In genomic region chr3:149767720-149768119, GRCh38 we compare ENCODE assay signal across 26 cellular contexts. TPM values are rescaled to one million over a fixed set of nuclear protein-coding genes. Genes with fewer than 3 reads are reported as not detected.
"Had no signal": no experiment of that assay in that cellular context is flagged by ENCODE, and none has a peak within 500 bp of the region (broad histone marks: within the 10 kb centered on the region; RNA-seq: fewer than 3 reads in every experiment).

No MANE protein-coding gene starts in this region.

- H3K4me1 Mint-ChIP-seq: activated naive CD8-positive, alpha-beta T cell treated with anti-CD3 and anti-CD28 coated beads for 36 hours; endodermal cell had no signal

- H3K27ac ChIP-seq: gastroesophageal sphincter, ovary, skin epidermis, suprapubic skin had no signal

- H3K36me3 Mint-ChIP-seq: activated naive CD8-positive, alpha-beta T cell treated with anti-CD3 and anti-CD28 coated beads for 36 hours; type B pancreatic cell had no signal

- H3K4me3 ChIP-seq: gastroesophageal sphincter, ovary, skin epidermis, suprapubic skin had no signal

- H3K4me3 Mint-ChIP-seq: activated CD8-positive, alpha-beta T cell treated with anti-CD3 and anti-CD28 coated beads for 36 hours; activated naive CD8-positive, alpha-beta T cell treated with anti-CD3 and anti-CD28 coated beads for 36 hours; activated T-cell treated with anti-CD3 and anti-CD28 coated beads, Interleukin-2, amount 50 U/mL, for 72 hours; endodermal cell; nephron progenitor cell; type B pancreatic cell had no signal

- H3K4me1 ChIP-seq: gastroesophageal sphincter, suprapubic skin had no signal

- H3K9me3 ChIP-seq: gastroesophageal sphincter, ovary, suprapubic skin had no signal

- H3K27ac Mint-ChIP-seq: activated CD8-positive, alpha-beta T cell treated with anti-CD3 and anti-CD28 coated beads for 36 hours; activated naive CD8-positive, alpha-beta T cell treated with anti-CD3 and anti-CD28 coated beads for 36 hours; activated T-cell treated with anti-CD3 and anti-CD28 coated beads, Interleukin-2, amount 50 U/mL, for 72 hours; endodermal cell; nephron progenitor cell; type B pancreatic cell had no signal

- ATAC-seq: activated CD8-positive, alpha-beta T cell treated with anti-CD3 and anti-CD28 coated beads for 36 hours; activated T-cell treated with anti-CD3 and anti-CD28 coated beads, Interleukin-2, amount 50 U/mL, for 72 hours; gastroesophageal sphincter had no signal

- H3K36me3 ChIP-seq: gastroesophageal sphincter, ovary, suprapubic skin had no signal

- H3K9me3 Mint-ChIP-seq: activated CD8-positive, alpha-beta T cell treated with anti-CD3 and anti-CD28 coated beads for 36 hours; activated naive CD8-positive, alpha-beta T cell treated with anti-CD3 and anti-CD28 coated beads for 36 hours; activated T-cell treated with anti-CD3 and anti-CD28 coated beads, Interleukin-2, amount 50 U/mL, for 72 hours; endodermal cell; nephron progenitor cell; type B pancreatic cell had no signal

- H3K27me3 ChIP-seq: ovary had no signal

- DNase-seq: activated CD4-positive, alpha-beta T cell treated with anti-CD3 and anti-CD28 coated beads for 4 hours; activated CD8-positive, alpha-beta memory T cell treated with anti-CD3 and anti-CD28 coated beads, Interleukin-2, amount 50 U/mL, for 4 hours; activated CD8-positive, alpha-beta T cell treated with anti-CD3 and anti-CD28 coated beads for 36 hours; activated gamma-delta T cell; activated naive CD8-positive, alpha-beta T cell treated with anti-CD3 and anti-CD28 coated beads for 36 hours; activated T-cell treated with anti-CD3 and anti-CD28 coated beads, Interleukin-2, amount 50 U/mL, for 72 hours; aorta; endodermal cell; erythroblast; kidney glomerular epithelial cell; nephron progenitor cell; ovary; retina; SIG-M5; stimulated activated CD4-positive, alpha-beta T cell treated with anti-CD3 and anti-CD28 coated beads, Interleukin-15, amount 100 ng/mL, for 24 hours; stimulated activated CD4-positive, alpha-beta T cell treated with anti-CD3 and anti-CD28 coated beads, Interleukin-4, amount 100 ng/mL, for 24 hours; stimulated activated naive CD4-positive, alpha-beta T cell; T-helper 2 cell had no signal

RNA-seq across cellular contexts. Expression of gene ANKUB1, which starts 24.6 kb away (rescaled TPM):
- total RNA-seq: activated CD8-positive, alpha-beta T cell treated with anti-CD3 and anti-CD28 coated beads for 36 hours; activated naive CD8-positive, alpha-beta T cell treated with anti-CD3 and anti-CD28 coated beads for 36 hours; activated T-cell treated with anti-CD3 and anti-CD28 coated beads, Interleukin-2, amount 50 U/mL, for 72 hours; aorta; chondrocyte; dermis microvascular lymphatic vessel endothelial cell; endodermal cell; gastroesophageal sphincter; lower leg skin; mesenteric fat pad; suprapubic skin had no signal
- polyA plus RNA-seq: aorta, ovary had no signal
